ENCODE assay signal across 1 cellular context in genomic region chr11:73345481-73346147, GRCh38.
TF ChIP-seq lines count a peak whose summit lies in the region.

No MANE protein-coding gene starts in this region.

TF ChIP-seq in K562, 482 proteins besides CTCF, POLR2A, EP300 and RAD21:
- TF ChIP-seq, protein P1, sequence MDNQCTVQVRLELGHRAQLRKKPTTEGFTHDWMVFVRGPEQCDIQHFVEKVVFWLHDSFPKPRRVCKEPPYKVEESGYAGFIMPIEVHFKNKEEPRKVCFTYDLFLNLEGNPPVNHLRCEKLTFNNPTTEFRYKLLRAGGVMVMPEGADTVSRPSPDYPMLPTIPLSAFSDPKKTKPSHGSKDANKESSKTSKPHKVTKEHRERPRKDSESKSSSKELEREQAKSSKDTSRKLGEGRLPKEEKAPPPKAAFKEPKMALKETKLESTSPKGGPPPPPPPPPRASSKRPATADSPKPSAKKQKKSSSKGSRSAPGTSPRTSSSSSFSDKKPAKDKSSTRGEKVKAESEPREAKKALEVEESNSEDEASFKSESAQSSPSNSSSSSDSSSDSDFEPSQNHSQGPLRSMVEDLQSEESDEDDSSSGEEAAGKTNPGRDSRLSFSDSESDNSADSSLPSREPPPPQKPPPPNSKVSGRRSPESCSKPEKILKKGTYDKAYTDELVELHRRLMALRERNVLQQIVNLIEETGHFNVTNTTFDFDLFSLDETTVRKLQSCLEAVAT (IDR thresholded peaks at IDR 0.05) = no peak
- peak; percentile 84 for TF ChIP-seq ZFP36 (IDR thresholded peaks at IDR 0.05; ENCODE audit: low read depth, low read length, partially characterized antibody)
